6 cellular contexts compared by ENCODE assay signal in genomic region chr20:63538204-63539091, GRCh38. TPM values are rescaled to one million over a fixed set of nuclear protein-coding genes. Genes with fewer than 3 reads are reported as not detected.
DNase-seq lines count a peak whose midpoint lies in the region; ATAC-seq lines count a peak whose summit lies in the region.

No MANE protein-coding gene starts in this region.

- POLR2A ChIA-PET in activated naive CD8-positive, alpha-beta T cell treated with anti-CD3 and anti-CD28 coated beads, Interleukin-2, amount 10 ng/mL, durations not matched to agents 7 days and 5 days (lab: Charles Lee) = interaction anchor here (0.8 to 5.1 kb wide), 14 partner anchors 14 to 418 kb away, joined by 3 to 88 read pairs (median 6); partner anchors contain the start of genes ARFRP1, GMEB2, HELZ2 and LIME1

- no peaks in the 10 kb centered on the region for H3K4me1 Mint-ChIP-seq in activated naive CD8-positive, alpha-beta T cell treated with anti-CD3 and anti-CD28 coated beads, Interleukin-2, amount 10 ng/mL, durations not matched to agents 7 days and 5 days
- H3K4me1 Mint-ChIP-seq in naive B cell = peaks cover 13 to 33% (median 19%) of the 10 kb centered on the region in 3 donors

- peak; percentile 31 for DNase-seq in stimulated activated CD4-positive, alpha-beta T cell treated with anti-CD3 and anti-CD28 coated beads, Interleukin-4, amount 100 ng/mL, for 24 hours
- no peak for DNase-seq in stimulated activated CD4-positive, alpha-beta T cell treated with anti-CD3 and anti-CD28 coated beads, Interleukin-1b, Interleukin-23, amount 100 ng/mL, for 48 hours
- DNase-seq in activated naive CD8-positive, alpha-beta T cell treated with anti-CD3 and anti-CD28 coated beads, Interleukin-2, amount 10 ng/mL, durations not matched to agents 7 days and 5 days = no peak
- peak; percentile 48 for DNase-seq in naive B cell
- no peak for DNase-seq in GF-D8 (lab: John Stamatoyannopoulos, UW)

- H3K4me3 Mint-ChIP-seq in activated naive CD8-positive, alpha-beta T cell treated with anti-CD3 and anti-CD28 coated beads, Interleukin-2, amount 10 ng/mL, durations not matched to agents 7 days and 5 days = peak overlapping the region; percentile 76
- H3K4me3 Mint-ChIP-seq in naive B cell = peak overlapping the region; percentile 76 to 87 (median 81)

- H3K27ac Mint-ChIP-seq in activated naive CD8-positive, alpha-beta T cell treated with anti-CD3 and anti-CD28 coated beads, Interleukin-2, amount 10 ng/mL, durations not matched to agents 7 days and 5 days = peak overlapping the region; percentile 93
- H3K27ac Mint-ChIP-seq in naive B cell = peak overlapping the region; percentile 72 to 94 (median 86)

- ATAC-seq in activated naive CD8-positive, alpha-beta T cell treated with anti-CD3 and anti-CD28 coated beads, Interleukin-2, amount 10 ng/mL, durations not matched to agents 7 days and 5 days (ENCODE audit: low read depth) = no peak
- ATAC-seq in naive B cell (ENCODE audit: low read depth in 2 of 2) (peak; percentile 35 to 43), GM18870 (IDR thresholded peaks at IDR 0.05; ENCODE audit: unreplicated experiment) (no peak)

- no peaks in the 10 kb centered on the region for H3K36me3 Mint-ChIP-seq in activated naive CD8-positive, alpha-beta T cell treated with anti-CD3 and anti-CD28 coated beads, Interleukin-2, amount 10 ng/mL, durations not matched to agents 7 days and 5 days
- no peaks in the 10 kb centered on the region for H3K36me3 Mint-ChIP-seq in naive B cell

- no peaks in the 10 kb centered on the region for H3K9me3 Mint-ChIP-seq in activated naive CD8-positive, alpha-beta T cell treated with anti-CD3 and anti-CD28 coated beads, Interleukin-2, amount 10 ng/mL, durations not matched to agents 7 days and 5 days
- no peaks in the 10 kb centered on the region for H3K9me3 Mint-ChIP-seq in naive B cell

- no peaks in the 10 kb centered on the region for H3K27me3 Mint-ChIP-seq in activated naive CD8-positive, alpha-beta T cell treated with anti-CD3 and anti-CD28 coated beads, Interleukin-2, amount 10 ng/mL, durations not matched to agents 7 days and 5 days
- no peaks in the 10 kb centered on the region for H3K27me3 Mint-ChIP-seq in naive B cell

RNA-seq across cellular contexts. Expression of gene PTK6, which starts 1.3 kb away (rescaled TPM):
- total RNA-seq in activated naive CD8-positive, alpha-beta T cell treated with anti-CD3 and anti-CD28 coated beads, Interleukin-2, amount 10 ng/mL, durations not matched to agents 7 days and 5 days = under 1 TPM; 0.11 to 0.31 TPM
- 1 to 10 TPM in 1 of 6 donors, under 1 TPM in 5; 0.10 to 1.3 (median 0.51) TPM for polyA plus RNA-seq in naive B cell (ENCODE audit: low read depth in 6 of 6)

RNA-seq across cellular contexts. Expression of gene SRMS, which starts 9.1 kb away (rescaled TPM):
- not detected for total RNA-seq in activated naive CD8-positive, alpha-beta T cell treated with anti-CD3 and anti-CD28 coated beads, Interleukin-2, amount 10 ng/mL, durations not matched to agents 7 days and 5 days
- polyA plus RNA-seq in naive B cell (ENCODE audit: low read depth in 6 of 6) = not detected

RNA-seq across cellular contexts. Expression of gene FNDC11, which starts 15.5 kb away (rescaled TPM):
- total RNA-seq in activated naive CD8-positive, alpha-beta T cell treated with anti-CD3 and anti-CD28 coated beads, Interleukin-2, amount 10 ng/mL, durations not matched to agents 7 days and 5 days = under 1 TPM; 0.48 to 0.55 TPM
- 1 to 10 TPM in 5 of 6 donors, under 1 TPM in 1; 0.08 to 5.2 (median 1.8) TPM for polyA plus RNA-seq in naive B cell (ENCODE audit: low read depth in 6 of 6)

RNA-seq across cellular contexts. Expression of gene PPDPF, which starts 17.9 kb away (rescaled TPM):
- total RNA-seq in activated naive CD8-positive, alpha-beta T cell treated with anti-CD3 and anti-CD28 coated beads, Interleukin-2, amount 10 ng/mL, durations not matched to agents 7 days and 5 days = 100 to 1,000 TPM; 242 to 248 TPM
- 100 to 1,000 TPM in 1 of 6 donors, 10 to 100 TPM in 5; 40.2 to 132 (median 67.5) TPM for polyA plus RNA-seq in naive B cell (ENCODE audit: low read depth in 6 of 6)

RNA-seq across cellular contexts. Expression of gene HELZ2, which starts 35.6 kb away (rescaled TPM):
- total RNA-seq in activated naive CD8-positive, alpha-beta T cell treated with anti-CD3 and anti-CD28 coated beads, Interleukin-2, amount 10 ng/mL, durations not matched to agents 7 days and 5 days = 100 to 1,000 TPM; 118 to 128 TPM
- 10 to 100 TPM in 3 of 6 donors, 1 to 10 TPM in 3; 2.5 to 11.6 (median 9.3) TPM for polyA plus RNA-seq in naive B cell (ENCODE audit: low read depth in 6 of 6)

Comparison
In these comparisons a context has a peak if more than half of its experiments do, and no peak if none do; other contexts are left out.
1. DNase-seq: peak in stimulated activated CD4-positive, alpha-beta T cell treated with anti-CD3 and anti-CD28 coated beads, Interleukin-4, amount 100 ng/mL, for 24 hours (single experiment) and naive B cell (single experiment); none in stimulated activated CD4-positive, alpha-beta T cell treated with anti-CD3 and anti-CD28 coated beads, Interleukin-1b, Interleukin-23, amount 100 ng/mL, for 48 hours (single experiment), activated naive CD8-positive, alpha-beta T cell treated with anti-CD3 and anti-CD28 coated beads, Interleukin-2, amount 10 ng/mL, durations not matched to agents 7 days and 5 days (single experiment) and GF-D8 (single experiment).
2. ATAC-seq: peak in naive B cell (2 of 2); none in activated naive CD8-positive, alpha-beta T cell treated with anti-CD3 and anti-CD28 coated beads, Interleukin-2, amount 10 ng/mL, durations not matched to agents 7 days and 5 days (single experiment) and GM18870 (single experiment).